In the genomic region with DNA sequence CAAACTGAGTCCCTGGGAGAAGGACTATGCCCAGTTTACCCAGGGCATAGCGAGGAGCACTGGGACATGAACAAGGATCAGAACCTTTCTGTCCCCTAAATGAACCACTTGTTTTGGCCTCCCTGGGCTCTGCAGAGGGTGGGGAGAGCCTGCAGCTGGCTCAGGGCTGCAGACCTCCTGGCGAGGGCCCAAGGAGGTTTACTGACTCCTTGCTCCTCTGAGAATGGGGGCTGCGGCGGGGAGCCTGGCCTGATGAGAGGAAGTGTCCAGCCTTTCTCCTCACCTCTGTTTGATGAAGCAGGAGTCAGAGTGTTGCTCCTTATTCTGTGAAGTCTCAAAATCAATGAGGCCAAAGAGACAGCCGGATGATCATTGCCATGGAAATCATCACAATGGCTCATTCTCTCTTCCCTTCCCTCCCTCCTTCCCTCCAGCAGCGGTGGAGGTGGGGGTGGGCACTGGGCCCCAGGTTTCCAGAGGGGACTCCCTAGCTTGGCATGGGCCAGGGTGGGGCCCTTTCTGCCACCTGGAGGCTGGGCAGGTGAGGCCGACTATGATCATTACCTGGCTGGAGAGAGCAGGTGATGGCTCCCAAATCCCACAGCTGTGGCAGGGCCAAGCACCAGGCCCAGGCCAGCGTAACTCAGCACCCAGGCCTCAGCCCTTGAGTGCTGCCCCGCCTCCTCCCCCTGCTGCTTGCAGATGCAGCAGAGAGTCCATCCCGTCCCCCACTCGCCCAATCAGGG, we compare ENCODE assay signal across 19 cellular contexts.
DNase-seq lines count a peak whose midpoint lies in the region; ATAC-seq and TF ChIP-seq lines count a peak whose summit lies in the region.
"Had no signal": no experiment of that assay in that cellular context is flagged by ENCODE, and none has a peak within 500 bp of the region (broad histone marks: within the 10 kb centered on the region; RNA-seq: fewer than 3 reads in every experiment).

No MANE protein-coding gene starts in this region.

- DNase-seq in NCI-H2196 (lab: John Stamatoyannopoulos, UW; ENCODE audit: unreplicated experiment): peak; percentile 35
- no peak for DNase-seq in NCI-H2196 treated with DMSO at 0.1 percent for 48 hours (lab: John Stamatoyannopoulos, UW; ENCODE audit: unreplicated experiment)
- DNase-seq in hypothalamus (lab: John Stamatoyannopoulos, UW): peak in 26 of 51 donors; percentile 5 to 64 (median 42)
- DNase-seq in pons (ENCODE audit: low spot score): peak; percentile 91
- DNase-seq in NCI-H1092 treated with DMSO at 0.1 percent for 48 hours (lab: John Stamatoyannopoulos, UW): no peak
- DNase-seq in BE2C: no peak
- DNase-seq: 8988T; CD4-positive, alpha-beta T cell; GF-D8; IMR-90; NCI-H1436; NCI-H1930; NCI-H2171 treated with DMSO at 0.1 percent for 48 hours; NCI-H524 treated with DMSO at 0.1 percent for 48 hours had no signal

- no peak for TF ChIP-seq CTCF in BE2C (IDR thresholded peaks at IDR 0.05; ENCODE audit: low read depth, low read length)

- peak overlapping the region; percentile 94 for H3K27ac ChIP-seq in angular gyrus (ENCODE audit: low read depth, low read length)

- ATAC-seq in GM18498 (IDR thresholded peaks at IDR 0.05; ENCODE audit: unreplicated experiment): no peak
- ATAC-seq: GM23338, HCT116, Right ventricle myocardium inferior had no signal

- no peaks in the 10 kb centered on the region for H3K9me3 ChIP-seq in BE2C

- H3K4me3 ChIP-seq in BE2C (ENCODE audit: low read depth, low read length): no peak overlapping the region
- H3K4me3 ChIP-seq: GM23338 had no signal

- H3K27me3 ChIP-seq in BE2C: no peaks in the 10 kb centered on the region

- H3K36me3 ChIP-seq in BE2C: no peaks in the 10 kb centered on the region

- H3K4me1 ChIP-seq in BE2C: peaks cover 62% of the 10 kb centered on the region

Comparison
In these comparisons a context has a peak if more than half of its experiments do, and no peak if none do; other contexts are left out.
1. DNase-seq: peak in NCI-H2196 (single experiment), hypothalamus (26 of 51) and pons (single experiment); none in NCI-H2196 treated with DMSO at 0.1 percent for 48 hours (single experiment), NCI-H1092 treated with DMSO at 0.1 percent for 48 hours (single experiment) and BE2C (single experiment).